In the genomic region with DNA sequence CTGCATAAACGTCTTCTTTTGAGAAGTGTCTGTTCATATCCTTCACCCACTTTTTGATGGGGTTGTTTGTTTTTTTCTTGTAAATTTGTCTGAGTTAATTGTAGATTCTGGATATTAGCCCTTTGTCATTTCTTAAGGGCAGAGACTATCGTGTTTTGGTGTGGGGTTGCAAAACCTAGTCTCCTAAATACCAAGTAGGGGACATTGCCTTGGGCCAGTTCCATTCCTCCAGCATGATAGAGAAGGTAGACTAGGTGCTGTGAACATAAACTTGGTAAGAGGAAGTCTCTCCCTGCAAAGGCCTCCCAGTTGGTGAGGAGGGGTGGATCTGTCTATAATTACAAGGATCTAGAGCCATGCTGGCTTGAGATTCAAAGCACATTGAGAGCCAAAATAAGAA, we compare ENCODE assay signal across 28 cellular contexts.
"Had no signal": no experiment of that assay in that cellular context is flagged by ENCODE, and none has a peak within 500 bp of the region (broad histone marks: within the 10 kb centered on the region; RNA-seq: fewer than 3 reads in every experiment).

No MANE protein-coding gene starts in this region.

- H3K27ac ChIP-seq: neural progenitor cell, ovary, parathyroid adenoma, psoas muscle, right lobe of liver, sigmoid colon, stomach, thoracic aorta, thyroid gland, tibial nerve, upper lobe of right lung, uterus had no signal

- ATAC-seq: natural killer cell; psoas muscle; right cardiac atrium; right lobe of liver; stimulated activated effector memory CD8-positive, alpha-beta T cell treated with anti-CD3 and anti-CD28 coated beads, Interleukin-12 subunit alpha, Interleukin-12 subunit beta, amount 100 ng/mL, for 72 hours; stimulated activated naive B cell treated with anti-CD40 and anti-IgM and Interleukin-4, amounts not matched to agents 10 μg/mL and 1 μg/mL and 100 μg/mL, for 72 hours; upper lobe of right lung had no signal

- H3K4me1 Mint-ChIP-seq: neural progenitor cell had no signal

- H3K36me3 Mint-ChIP-seq: natural killer cell; neural progenitor cell; stimulated activated effector memory CD8-positive, alpha-beta T cell treated with anti-CD3 and anti-CD28 coated beads, Interleukin-12 subunit alpha, Interleukin-12 subunit beta, amount 100 ng/mL, for 72 hours; stimulated activated naive B cell treated with anti-CD40 and anti-IgM and Interleukin-4, amounts not matched to agents 10 μg/mL and 1 μg/mL and 100 μg/mL, for 72 hours; type B pancreatic cell had no signal

- H2AFZ ChIP-seq: neural progenitor cell, parathyroid adenoma had no signal

- H3K27ac Mint-ChIP-seq: natural killer cell; nephron; neural progenitor cell; progenitor cell of endocrine pancreas; stimulated activated effector memory CD8-positive, alpha-beta T cell treated with anti-CD3 and anti-CD28 coated beads, Interleukin-12 subunit alpha, Interleukin-12 subunit beta, amount 100 ng/mL, for 72 hours; stimulated activated naive B cell treated with anti-CD40 and anti-IgM and Interleukin-4, amounts not matched to agents 10 μg/mL and 1 μg/mL and 100 μg/mL, for 72 hours; stimulated activated naive CD8-positive, alpha-beta T cell treated with anti-CD3 and anti-CD28 coated beads, Interleukin-15, Interleukin-2, amounts not matched to agents 100 ng/mL and 50 ng/mL, for 24 hours; type B pancreatic cell had no signal

- H3K36me3 ChIP-seq: neural progenitor cell, ovary, right lobe of liver, sigmoid colon, stomach, thoracic aorta, thyroid gland, tibial nerve, upper lobe of right lung, uterus had no signal

- H3K27me3 ChIP-seq: neural progenitor cell, ovary, right lobe of liver, thyroid gland, tibial nerve, upper lobe of right lung, uterus had no signal

- H3K9me3 Mint-ChIP-seq: natural killer cell; nephron; neural progenitor cell; stimulated activated effector memory CD8-positive, alpha-beta T cell treated with anti-CD3 and anti-CD28 coated beads, Interleukin-12 subunit alpha, Interleukin-12 subunit beta, amount 100 ng/mL, for 72 hours; stimulated activated naive CD8-positive, alpha-beta T cell treated with anti-CD3 and anti-CD28 coated beads, Interleukin-15, Interleukin-2, amounts not matched to agents 100 ng/mL and 50 ng/mL, for 24 hours; type B pancreatic cell had no signal

- H3K9ac ChIP-seq: neural progenitor cell, parathyroid adenoma had no signal

- H3K4me3 ChIP-seq: neural progenitor cell, ovary, psoas muscle, right lobe of liver, sigmoid colon, stomach, thoracic aorta, thyroid gland, tibial nerve, upper lobe of right lung, uterus had no signal

- H3K9me3 ChIP-seq: ovary, psoas muscle, right lobe of liver, sigmoid colon, stomach, thoracic aorta, thyroid gland, upper lobe of right lung, uterus had no signal

- H3K4me1 ChIP-seq: neural progenitor cell, parathyroid adenoma, psoas muscle, right lobe of liver, sigmoid colon, stomach, thyroid gland, tibial nerve, upper lobe of right lung, uterus had no signal

- H3K4me2 ChIP-seq: neural progenitor cell had no signal

- H3K4me3 Mint-ChIP-seq: natural killer cell; nephron; neural progenitor cell; stimulated activated effector memory CD8-positive, alpha-beta T cell treated with anti-CD3 and anti-CD28 coated beads, Interleukin-12 subunit alpha, Interleukin-12 subunit beta, amount 100 ng/mL, for 72 hours; stimulated activated naive B cell treated with anti-CD40 and anti-IgM and Interleukin-4, amounts not matched to agents 10 μg/mL and 1 μg/mL and 100 μg/mL, for 72 hours; stimulated activated naive CD8-positive, alpha-beta T cell treated with anti-CD3 and anti-CD28 coated beads, Interleukin-15, Interleukin-2, amounts not matched to agents 100 ng/mL and 50 ng/mL, for 24 hours; type B pancreatic cell had no signal

- DNase-seq: natural killer cell; occipital lobe; ovary; posterior cingulate gyrus; psoas muscle; right cardiac atrium; right lobe of liver; sigmoid colon; small intestine; stimulated activated CD4-positive, alpha-beta T cell treated with anti-CD3 and anti-CD28 coated beads, Interleukin-15, amount 100 ng/mL, for 24 hours; stimulated activated CD4-positive, alpha-beta T cell treated with anti-CD3 and anti-CD28 coated beads, Interleukin-2, amount 100 ng/mL, for 24 hours; stimulated activated CD4-positive, alpha-beta T cell treated with anti-CD3 and anti-CD28 coated beads, Interleukin-2, amount 100 ng/mL, for 48 hours; stimulated activated CD4-positive, alpha-beta T cell treated with anti-CD3 and anti-CD28 coated beads, Interleukin-4, amount 100 ng/mL, for 24 hours; stimulated activated naive B cell treated with anti-CD40 and anti-IgM and Interleukin-4, amounts not matched to agents 10 μg/mL and 1 μg/mL and 100 μg/mL, for 72 hours; stimulated activated naive CD4-positive, alpha-beta T cell treated with Interleukin-2 at 50 U/mL for 16 hours; stomach; thyroid gland; upper lobe of right lung; uterus had no signal

- H3K27me3 Mint-ChIP-seq: stimulated activated naive CD8-positive, alpha-beta T cell treated with anti-CD3 and anti-CD28 coated beads, Interleukin-15, Interleukin-2, amounts not matched to agents 100 ng/mL and 50 ng/mL, for 24 hours had no signal

- H3K79me2 ChIP-seq: parathyroid adenoma had no signal
